ENCODE assay signal across 1 cellular context in genomic region chr10:125133706-125134482, GRCh38.
TF ChIP-seq lines count a peak whose summit lies in the region.

No MANE protein-coding gene starts in this region.

TF ChIP-seq in GM23338, 12 proteins besides CTCF, POLR2A, EP300 and RAD21 (continued from another document):
- TF ChIP-seq ZNF462 (CRISPR knock-in tag; IDR thresholded peaks at IDR 0.05) (no peak), CREB1 (CRISPR knock-in tag; IDR thresholded peaks at IDR 0.05; ENCODE audit: low read depth) (no peak), EZH2 (IDR thresholded peaks at IDR 0.05; ENCODE audit: low read depth, unreplicated experiment) (no peak), ZNF114 (CRISPR knock-in tag; IDR thresholded peaks at IDR 0.05) (no peak), ETS1 (IDR thresholded peaks at IDR 0.05) (no peak), EZH2phosphoT487 (IDR thresholded peaks at IDR 0.05; ENCODE audit: unreplicated experiment) (no peak), JUNB (IDR thresholded peaks at IDR 0.05; ENCODE audit: unreplicated experiment) (no peak)
TF ChIP-seq in GM23338: peak in this region for 0.
